Comparison of ENCODE assay signal across 1 cellular context in genomic region chr1:26285366-26286063, GRCh38.
TF ChIP-seq lines count a peak whose summit lies in the region.

No MANE protein-coding gene starts in this region.

TF ChIP-seq in GM23338, 12 proteins besides CTCF, POLR2A, EP300 and RAD21 (continued from another document):
- TF ChIP-seq, protein P1, sequence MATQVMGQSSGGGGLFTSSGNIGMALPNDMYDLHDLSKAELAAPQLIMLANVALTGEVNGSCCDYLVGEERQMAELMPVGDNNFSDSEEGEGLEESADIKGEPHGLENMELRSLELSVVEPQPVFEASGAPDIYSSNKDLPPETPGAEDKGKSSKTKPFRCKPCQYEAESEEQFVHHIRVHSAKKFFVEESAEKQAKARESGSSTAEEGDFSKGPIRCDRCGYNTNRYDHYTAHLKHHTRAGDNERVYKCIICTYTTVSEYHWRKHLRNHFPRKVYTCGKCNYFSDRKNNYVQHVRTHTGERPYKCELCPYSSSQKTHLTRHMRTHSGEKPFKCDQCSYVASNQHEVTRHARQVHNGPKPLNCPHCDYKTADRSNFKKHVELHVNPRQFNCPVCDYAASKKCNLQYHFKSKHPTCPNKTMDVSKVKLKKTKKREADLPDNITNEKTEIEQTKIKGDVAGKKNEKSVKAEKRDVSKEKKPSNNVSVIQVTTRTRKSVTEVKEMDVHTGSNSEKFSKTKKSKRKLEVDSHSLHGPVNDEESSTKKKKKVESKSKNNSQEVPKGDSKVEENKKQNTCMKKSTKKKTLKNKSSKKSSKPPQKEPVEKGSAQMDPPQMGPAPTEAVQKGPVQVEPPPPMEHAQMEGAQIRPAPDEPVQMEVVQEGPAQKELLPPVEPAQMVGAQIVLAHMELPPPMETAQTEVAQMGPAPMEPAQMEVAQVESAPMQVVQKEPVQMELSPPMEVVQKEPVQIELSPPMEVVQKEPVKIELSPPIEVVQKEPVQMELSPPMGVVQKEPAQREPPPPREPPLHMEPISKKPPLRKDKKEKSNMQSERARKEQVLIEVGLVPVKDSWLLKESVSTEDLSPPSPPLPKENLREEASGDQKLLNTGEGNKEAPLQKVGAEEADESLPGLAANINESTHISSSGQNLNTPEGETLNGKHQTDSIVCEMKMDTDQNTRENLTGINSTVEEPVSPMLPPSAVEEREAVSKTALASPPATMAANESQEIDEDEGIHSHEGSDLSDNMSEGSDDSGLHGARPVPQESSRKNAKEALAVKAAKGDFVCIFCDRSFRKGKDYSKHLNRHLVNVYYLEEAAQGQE (IDR thresholded peaks at IDR 0.05; ENCODE audit: unreplicated experiment) = no peak
- TF ChIP-seq, protein P2, sequence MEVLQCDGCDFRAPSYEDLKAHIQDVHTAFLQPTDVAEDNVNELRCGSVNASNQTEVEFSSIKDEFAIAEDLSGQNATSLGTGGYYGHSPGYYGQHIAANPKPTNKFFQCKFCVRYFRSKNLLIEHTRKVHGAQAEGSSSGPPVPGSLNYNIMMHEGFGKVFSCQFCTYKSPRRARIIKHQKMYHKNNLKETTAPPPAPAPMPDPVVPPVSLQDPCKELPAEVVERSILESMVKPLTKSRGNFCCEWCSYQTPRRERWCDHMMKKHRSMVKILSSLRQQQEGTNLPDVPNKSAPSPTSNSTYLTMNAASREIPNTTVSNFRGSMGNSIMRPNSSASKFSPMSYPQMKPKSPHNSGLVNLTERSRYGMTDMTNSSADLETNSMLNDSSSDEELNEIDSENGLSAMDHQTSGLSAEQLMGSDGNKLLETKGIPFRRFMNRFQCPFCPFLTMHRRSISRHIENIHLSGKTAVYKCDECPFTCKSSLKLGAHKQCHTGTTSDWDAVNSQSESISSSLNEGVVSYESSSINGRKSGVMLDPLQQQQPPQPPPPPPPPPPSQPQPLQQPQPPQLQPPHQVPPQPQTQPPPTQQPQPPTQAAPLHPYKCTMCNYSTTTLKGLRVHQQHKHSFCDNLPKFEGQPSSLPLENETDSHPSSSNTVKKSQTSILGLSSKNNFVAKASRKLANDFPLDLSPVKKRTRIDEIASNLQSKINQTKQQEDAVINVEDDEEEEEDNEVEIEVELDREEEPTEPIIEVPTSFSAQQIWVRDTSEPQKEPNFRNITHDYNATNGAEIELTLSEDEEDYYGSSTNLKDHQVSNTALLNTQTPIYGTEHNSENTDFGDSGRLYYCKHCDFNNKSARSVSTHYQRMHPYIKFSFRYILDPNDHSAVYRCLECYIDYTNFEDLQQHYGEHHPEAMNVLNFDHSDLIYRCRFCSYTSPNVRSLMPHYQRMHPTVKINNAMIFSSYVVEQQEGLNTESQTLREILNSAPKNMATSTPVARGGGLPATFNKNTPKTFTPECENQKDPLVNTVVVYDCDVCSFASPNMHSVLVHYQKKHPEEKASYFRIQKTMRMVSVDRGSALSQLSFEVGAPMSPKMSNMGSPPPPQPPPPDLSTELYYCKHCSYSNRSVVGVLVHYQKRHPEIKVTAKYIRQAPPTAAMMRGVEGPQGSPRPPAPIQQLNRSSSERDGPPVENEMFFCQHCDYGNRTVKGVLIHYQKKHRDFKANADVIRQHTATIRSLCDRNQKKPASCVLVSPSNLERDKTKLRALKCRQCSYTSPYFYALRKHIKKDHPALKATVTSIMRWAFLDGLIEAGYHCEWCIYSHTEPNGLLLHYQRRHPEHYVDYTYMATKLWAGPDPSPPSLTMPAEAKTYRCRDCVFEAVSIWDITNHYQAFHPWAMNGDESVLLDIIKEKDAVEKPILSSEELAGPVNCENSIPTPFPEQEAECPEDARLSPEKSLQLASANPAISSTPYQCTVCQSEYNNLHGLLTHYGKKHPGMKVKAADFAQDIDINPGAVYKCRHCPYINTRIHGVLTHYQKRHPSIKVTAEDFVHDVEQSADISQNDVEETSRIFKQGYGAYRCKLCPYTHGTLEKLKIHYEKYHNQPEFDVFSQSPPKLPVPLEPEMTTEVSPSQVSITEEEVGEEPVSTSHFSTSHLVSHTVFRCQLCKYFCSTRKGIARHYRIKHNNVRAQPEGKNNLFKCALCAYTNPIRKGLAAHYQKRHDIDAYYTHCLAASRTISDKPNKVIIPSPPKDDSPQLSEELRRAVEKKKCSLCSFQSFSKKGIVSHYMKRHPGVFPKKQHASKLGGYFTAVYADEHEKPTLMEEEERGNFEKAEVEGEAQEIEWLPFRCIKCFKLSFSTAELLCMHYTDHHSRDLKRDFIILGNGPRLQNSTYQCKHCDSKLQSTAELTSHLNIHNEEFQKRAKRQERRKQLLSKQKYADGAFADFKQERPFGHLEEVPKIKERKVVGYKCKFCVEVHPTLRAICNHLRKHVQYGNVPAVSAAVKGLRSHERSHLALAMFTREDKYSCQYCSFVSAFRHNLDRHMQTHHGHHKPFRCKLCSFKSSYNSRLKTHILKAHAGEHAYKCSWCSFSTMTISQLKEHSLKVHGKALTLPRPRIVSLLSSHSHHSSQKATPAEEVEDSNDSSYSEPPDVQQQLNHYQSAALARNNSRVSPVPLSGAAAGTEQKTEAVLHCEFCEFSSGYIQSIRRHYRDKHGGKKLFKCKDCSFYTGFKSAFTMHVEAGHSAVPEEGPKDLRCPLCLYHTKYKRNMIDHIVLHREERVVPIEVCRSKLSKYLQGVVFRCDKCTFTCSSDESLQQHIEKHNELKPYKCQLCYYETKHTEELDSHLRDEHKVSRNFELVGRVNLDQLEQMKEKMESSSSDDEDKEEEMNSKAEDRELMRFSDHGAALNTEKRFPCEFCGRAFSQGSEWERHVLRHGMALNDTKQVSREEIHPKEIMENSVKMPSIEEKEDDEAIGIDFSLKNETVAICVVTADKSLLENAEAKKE (CRISPR knock-in tag; IDR thresholded peaks at IDR 0.05) = no peak
- no peak for TF ChIP-seq EZH2phosphoT487 (IDR thresholded peaks at IDR 0.05; ENCODE audit: unreplicated experiment)
